In genomic region chr11:47105541-47105940, GRCh38 we compare ENCODE assay signal across 20 cellular contexts.
"Had no signal": no experiment of that assay in that cellular context is flagged by ENCODE, and none has a peak within 500 bp of the region (broad histone marks: within the 10 kb centered on the region; RNA-seq: fewer than 3 reads in every experiment).

No MANE protein-coding gene starts in this region.

- H3K27me3 ChIP-seq: brain microvascular endothelial cell, esophagus muscularis mucosa, gastrocnemius medialis, ovary, spleen, upper lobe of right lung had no signal

- H3K4me1 ChIP-seq: gastrocnemius medialis, prostate gland, spleen had no signal

- DNase-seq: activated CD4-positive, alpha-beta T cell treated with anti-CD3 and anti-CD28 coated beads, Interleukin-2, amount 10 ng/mL, durations not matched to agents 24 days and 14 days; activated CD8-positive, alpha-beta memory T cell treated with anti-CD3 and anti-CD28 coated beads, Interleukin-2, amount 10 ng/mL, durations not matched to agents 7 days and 5 days; activated CD8-positive, alpha-beta T cell treated with anti-CD3 and anti-CD28 coated beads for 36 hours; activated gamma-delta T cell treated with Interleukin-2 at 50 U/mL for 16 hours; activated T-cell treated with anti-CD3 and anti-CD28 coated beads for 4 hours; aorta; brain microvascular endothelial cell; central memory CD4-positive, alpha-beta T cell; gastrocnemius medialis; head of caudate nucleus; hypothalamus; midbrain; naive thymus-derived CD4-positive, alpha-beta T cell; ovary; spleen; stimulated activated CD4-positive, alpha-beta T cell treated with anti-CD3 and anti-CD28 coated beads, Interleukin-4, amount 100 ng/mL, for 1 hour; stimulated activated naive CD4-positive, alpha-beta T cell; upper lobe of right lung had no signal

- H3K36me3 ChIP-seq: brain microvascular endothelial cell, esophagus muscularis mucosa, gastrocnemius medialis, ovary, prostate gland, spleen, upper lobe of right lung had no signal

- H3K27ac ChIP-seq: brain microvascular endothelial cell, esophagus muscularis mucosa, gastrocnemius medialis, ovary, prostate gland, spleen had no signal

- H3K9me3 ChIP-seq: esophagus muscularis mucosa, gastrocnemius medialis, ovary, prostate gland, spleen, upper lobe of right lung had no signal

- H3K4me3 ChIP-seq: esophagus muscularis mucosa, gastrocnemius medialis, ovary, prostate gland, spleen, upper lobe of right lung had no signal
